ENCODE assay signal across 28 cellular contexts in the genomic region with DNA sequence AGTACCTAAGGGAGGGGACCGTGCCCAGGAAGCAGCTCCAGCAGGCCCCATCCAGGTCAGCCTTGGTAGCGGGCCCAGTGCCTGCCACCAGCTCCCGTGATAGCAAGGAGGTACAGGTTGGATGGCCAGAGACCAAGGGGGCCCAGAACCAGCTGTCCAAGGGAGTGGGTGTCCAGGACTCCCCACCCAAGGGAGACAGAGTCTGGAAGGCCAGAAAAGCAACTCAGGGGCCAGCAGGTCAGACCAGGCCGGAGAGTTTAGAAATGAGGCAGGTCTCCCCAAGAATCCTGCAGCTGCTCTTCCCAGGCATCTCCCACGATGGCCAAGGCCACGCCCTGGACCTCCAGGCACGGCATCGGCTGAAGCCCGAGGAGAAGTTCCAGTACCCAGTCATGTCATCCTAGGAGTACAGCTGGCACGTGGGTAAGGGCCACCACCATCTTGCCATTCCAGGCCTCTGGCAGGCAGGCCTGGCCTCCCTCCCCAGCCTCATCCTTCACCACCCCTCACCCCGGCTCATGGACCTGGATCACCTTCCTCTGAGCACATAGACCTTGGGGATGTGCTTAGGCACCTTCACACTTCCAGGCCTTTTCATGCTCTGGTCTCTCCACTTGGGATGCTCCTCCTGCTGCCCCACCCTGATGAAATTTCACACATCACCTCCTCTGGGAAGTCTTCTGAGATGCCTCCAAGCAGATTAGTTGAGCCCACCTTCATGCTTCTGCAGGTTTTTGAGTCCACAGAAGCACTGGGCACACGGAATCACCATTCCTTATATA. TPM values are rescaled to one million over a fixed set of nuclear protein-coding genes. Genes with fewer than 3 reads are reported as not detected.
"Had no signal": no experiment of that assay in that cellular context is flagged by ENCODE, and none has a peak within 500 bp of the region (broad histone marks: within the 10 kb centered on the region; RNA-seq: fewer than 3 reads in every experiment).

No MANE protein-coding gene starts in this region.

- DNase-seq: activated CD4-positive, alpha-beta memory T cell treated with anti-CD3 and anti-CD28 coated beads for 36 hours; activated CD4-positive, alpha-beta T cell treated with anti-CD3 and anti-CD28 coated beads, Interleukin-2, amount 10 ng/mL, durations not matched to agents 7 days and 5 days; activated CD4-positive, CD25-positive, alpha-beta regulatory T cell; activated CD8-positive, alpha-beta memory T cell treated with anti-CD3 and anti-CD28 coated beads for 24 hours; activated effector memory CD4-positive, alpha-beta T cell treated with anti-CD3 and anti-CD28 coated beads, Interleukin-2, amount 50 U/mL, for 16 hours; activated naive CD4-positive, alpha-beta T cell treated with Interleukin-2 at 50 U/mL for 16 hours; activated naive CD8-positive, alpha-beta T cell treated with anti-CD3 and anti-CD28 coated beads, Interleukin-2, amount 50 U/mL, for 24 hours; activated T-cell treated with anti-CD3 and anti-CD28 coated beads, Interleukin-2, amount 50 U/mL, for 4 hours; amniotic stem cell; body of pancreas; Kasumi-1; KBM-7; NCI-H1105 treated with DMSO at 0.1 percent for 48 hours; NCI-H1436 treated with DMSO at 0.1 percent for 48 hours; NCI-H187 treated with DMSO at 0.1 percent for 48 hours; NCI-H2081 treated with DMSO at 0.1 percent for 48 hours; NCI-H510A; NK-92 treated with Interleukin-12 subunit alpha and Interleukin-12 subunit beta, amount 100 ng/mL, for 24 hours; OCI-M1; Peyer's patch; Right ventricle myocardium superior; T-helper 2 cell; T1000 had no signal

- H3K9me3 Mint-ChIP-seq: activated CD4-positive, alpha-beta memory T cell treated with anti-CD3 and anti-CD28 coated beads for 36 hours; activated CD4-positive, alpha-beta T cell treated with anti-CD3 and anti-CD28 coated beads, Interleukin-2, amount 10 ng/mL, durations not matched to agents 7 days and 5 days; activated naive CD4-positive, alpha-beta T cell treated with anti-CD3 and anti-CD28 coated beads, Interleukin-2, amount 50 U/mL, for 72 hours; activated naive CD8-positive, alpha-beta T cell treated with anti-CD3 and anti-CD28 coated beads, Interleukin-2, amount 50 U/mL, for 24 hours; activated T-cell treated with anti-CD3 and anti-CD28 coated beads, Interleukin-2, amount 50 U/mL, for 4 hours had no signal

- H3K27me3 ChIP-seq: ascending aorta, body of pancreas, Peyer's patch, SJSA1 had no signal

- H3K4me3 Mint-ChIP-seq: activated CD4-positive, alpha-beta memory T cell treated with anti-CD3 and anti-CD28 coated beads for 36 hours; activated CD4-positive, alpha-beta T cell treated with anti-CD3 and anti-CD28 coated beads, Interleukin-2, amount 10 ng/mL, durations not matched to agents 7 days and 5 days; activated naive CD8-positive, alpha-beta T cell treated with anti-CD3 and anti-CD28 coated beads, Interleukin-2, amount 50 U/mL, for 24 hours; activated T-cell treated with anti-CD3 and anti-CD28 coated beads, Interleukin-2, amount 50 U/mL, for 4 hours had no signal

- ATAC-seq: activated naive CD4-positive, alpha-beta T cell treated with anti-CD3 and anti-CD28 coated beads, Interleukin-2, amount 50 U/mL, for 72 hours; activated naive CD8-positive, alpha-beta T cell treated with anti-CD3 and anti-CD28 coated beads, Interleukin-2, amount 50 U/mL, for 24 hours; activated T-cell treated with anti-CD3 and anti-CD28 coated beads, Interleukin-2, amount 50 U/mL, for 4 hours; body of pancreas had no signal

- H3K27ac Mint-ChIP-seq: activated CD4-positive, alpha-beta memory T cell treated with anti-CD3 and anti-CD28 coated beads for 36 hours; activated CD4-positive, alpha-beta T cell treated with anti-CD3 and anti-CD28 coated beads, Interleukin-2, amount 10 ng/mL, durations not matched to agents 7 days and 5 days; activated naive CD4-positive, alpha-beta T cell treated with anti-CD3 and anti-CD28 coated beads, Interleukin-2, amount 50 U/mL, for 72 hours; activated naive CD8-positive, alpha-beta T cell treated with anti-CD3 and anti-CD28 coated beads, Interleukin-2, amount 50 U/mL, for 24 hours had no signal

- H3K27ac ChIP-seq: ascending aorta, body of pancreas, Peyer's patch, RWPE1 had no signal

- H3K36me3 ChIP-seq: ascending aorta, Peyer's patch, SJSA1 had no signal

- H3K4me3 ChIP-seq: ascending aorta, body of pancreas, Peyer's patch, SJSA1 had no signal

- H3K9me3 ChIP-seq: ascending aorta, body of pancreas, Peyer's patch, SJSA1 had no signal

- H3K27me3 Mint-ChIP-seq: activated CD4-positive, alpha-beta memory T cell treated with anti-CD3 and anti-CD28 coated beads for 36 hours had no signal

RNA-seq across cellular contexts. Expression of a gene that starts 30.5 kb away (rescaled TPM):
- total RNA-seq: activated CD4-positive, alpha-beta memory T cell treated with anti-CD3 and anti-CD28 coated beads for 36 hours; activated CD4-positive, alpha-beta T cell treated with anti-CD3 and anti-CD28 coated beads, Interleukin-2, amount 10 ng/mL, durations not matched to agents 7 days and 5 days; activated naive CD4-positive, alpha-beta T cell treated with anti-CD3 and anti-CD28 coated beads, Interleukin-2, amount 50 U/mL, for 72 hours; activated T-cell treated with anti-CD3 and anti-CD28 coated beads, Interleukin-2, amount 50 U/mL, for 4 hours; bronchial epithelial cell; SJSA1 had no signal
